ENCODE assay signal across 1 cellular context in genomic region chr7:26292768-26293560, GRCh38.
A peak's percentile ranks its signal among the peaks of the same experiment; 100 is the strongest.
TF ChIP-seq lines count a peak whose summit lies in the region.

No MANE protein-coding gene starts in this region.

TF ChIP-seq in HepG2, 621 proteins besides CTCF, POLR2A, EP300 and RAD21 (continued from another document and continues in another):
- peak in 1 of 2 experiments; percentile 84; a peak in 2 of 4 replicates for TF ChIP-seq ATF4 (CRISPR knock-in tag; IDR thresholded peaks at IDR 0.05)
- no peak for TF ChIP-seq PITX1 (CRISPR knock-in tag; IDR thresholded peaks at IDR 0.05)
- peak; percentile 72; the same call in 1 of the 2 replicates for TF ChIP-seq PATZ1 (CRISPR knock-in tag; IDR thresholded peaks at IDR 0.05)
- TF ChIP-seq SRF (IDR thresholded peaks at IDR 0.05; ENCODE audit: low read depth, low read length) = no peak
- TF ChIP-seq HOXA3 (CRISPR knock-in tag; IDR thresholded peaks at IDR 0.05) = peak; percentile 24; the same call in 1 of the 2 replicates
- TF ChIP-seq ZNF580 (CRISPR knock-in tag; IDR thresholded peaks at IDR 0.05; ENCODE audit: borderline replicate concordance, low read depth) = 0 out of 2 replicates have a peak, but pooled peaks have one; percentile 24
- 0 out of 2 replicates have a peak, but pooled peaks have one; percentile 13 for TF ChIP-seq ZC3H13 (CRISPR knock-in tag; IDR thresholded peaks at IDR 0.05)
- TF ChIP-seq SNAPC5 (CRISPR knock-in tag; IDR thresholded peaks at IDR 0.05; ENCODE audit: borderline replicate concordance) = no peak
- TF ChIP-seq HNRNPLL (IDR thresholded peaks at IDR 0.05; ENCODE audit: low read depth, low read length, poor library complexity, severe bottlenecking) = no peak
- TF ChIP-seq KLF13 (CRISPR knock-in tag; IDR thresholded peaks at IDR 0.05) = no peak
- no peak for TF ChIP-seq SYNCRIP (IDR thresholded peaks at IDR 0.05; ENCODE audit: insufficient read depth, low read depth, low read length)
- no peak for TF ChIP-seq ESRRA (CRISPR knock-in tag; IDR thresholded peaks at IDR 0.05; ENCODE audit: low read depth)
- no peak for TF ChIP-seq ZNF878 (CRISPR knock-in tag; IDR thresholded peaks at IDR 0.05)
- TF ChIP-seq ZNF317 (CRISPR knock-in tag; IDR thresholded peaks at IDR 0.05) = peak; percentile 95
- no peak for TF ChIP-seq ZNF260 (CRISPR knock-in tag; IDR thresholded peaks at IDR 0.05; ENCODE audit: borderline replicate concordance, low read depth)
- no peak for TF ChIP-seq CREM (IDR thresholded peaks at IDR 0.05)
- no peak for TF ChIP-seq CREM (CRISPR knock-in tag; IDR thresholded peaks at IDR 0.05)
- no peak for TF ChIP-seq HINFP (CRISPR knock-in tag; IDR thresholded peaks at IDR 0.05; ENCODE audit: low read depth)
- peak; percentile 58 for TF ChIP-seq UBTF (CRISPR knock-in tag; IDR thresholded peaks at IDR 0.05)
- 0 out of 2 replicates have a peak, but pooled peaks have one; percentile 42 for TF ChIP-seq ZBTB26 (CRISPR knock-in tag; IDR thresholded peaks at IDR 0.05; ENCODE audit: borderline replicate concordance)
- no peak for TF ChIP-seq ZNF646 (CRISPR knock-in tag; IDR thresholded peaks at IDR 0.05)
- no peak for TF ChIP-seq ZNF496 (CRISPR knock-in tag; IDR thresholded peaks at IDR 0.05; ENCODE audit: insufficient replicate concordance)
- TF ChIP-seq PRPF4 (IDR thresholded peaks at IDR 0.05; ENCODE audit: low read depth, low read length, poor library complexity, severe bottlenecking) = no peak
- no peak for TF ChIP-seq FOXA1 (IDR thresholded peaks at IDR 0.05)
- TF ChIP-seq FOXA1 (CRISPR knock-in tag; IDR thresholded peaks at IDR 0.05) = no peak
- no peak for TF ChIP-seq CBX5 (CRISPR knock-in tag; IDR thresholded peaks at IDR 0.05; ENCODE audit: borderline replicate concordance)
- TF ChIP-seq ZNF773 (CRISPR knock-in tag; IDR thresholded peaks at IDR 0.05; ENCODE audit: borderline replicate concordance) = no peak
- TF ChIP-seq ADNP (CRISPR knock-in tag; IDR thresholded peaks at IDR 0.05) = no peak
- no peak for TF ChIP-seq ZNF644 (CRISPR knock-in tag; IDR thresholded peaks at IDR 0.05; ENCODE audit: low read depth)
- no peak for TF ChIP-seq SNAPC2 (CRISPR knock-in tag; IDR thresholded peaks at IDR 0.05)
- TF ChIP-seq ZNF33B (CRISPR knock-in tag; IDR thresholded peaks at IDR 0.05) = no peak
- no peak for TF ChIP-seq ZNF562 (CRISPR knock-in tag; IDR thresholded peaks at IDR 0.05; ENCODE audit: borderline replicate concordance)
- TF ChIP-seq DNMT3B (CRISPR knock-in tag; conservative IDR thresholded peaks at IDR 0.05) = no peak
- no peak for TF ChIP-seq POLR2G (IDR thresholded peaks at IDR 0.05; ENCODE audit: low read depth, low read length)
- no peak for TF ChIP-seq MEIS1 (CRISPR knock-in tag; IDR thresholded peaks at IDR 0.05; ENCODE audit: borderline replicate concordance)
- TF ChIP-seq CREB3 (CRISPR knock-in tag; IDR thresholded peaks at IDR 0.05) = no peak
- TF ChIP-seq HMGXB3 (CRISPR knock-in tag; IDR thresholded peaks at IDR 0.05; ENCODE audit: borderline replicate concordance) = no peak; the same call in 1 of the 2 replicates
- no peak for TF ChIP-seq ZBTB20 (CRISPR knock-in tag; IDR thresholded peaks at IDR 0.05; ENCODE audit: borderline replicate concordance, low read depth)
- no peak for TF ChIP-seq ZKSCAN1 (IDR thresholded peaks at IDR 0.05; ENCODE audit: low read length)
- no peak for TF ChIP-seq SSRP1 (CRISPR knock-in tag; IDR thresholded peaks at IDR 0.05)
- TF ChIP-seq THAP11 (CRISPR knock-in tag; IDR thresholded peaks at IDR 0.05) = 0 out of 2 replicates have a peak, but pooled peaks have one; percentile 52
